16 cellular contexts compared by ENCODE assay signal in the genomic region with DNA sequence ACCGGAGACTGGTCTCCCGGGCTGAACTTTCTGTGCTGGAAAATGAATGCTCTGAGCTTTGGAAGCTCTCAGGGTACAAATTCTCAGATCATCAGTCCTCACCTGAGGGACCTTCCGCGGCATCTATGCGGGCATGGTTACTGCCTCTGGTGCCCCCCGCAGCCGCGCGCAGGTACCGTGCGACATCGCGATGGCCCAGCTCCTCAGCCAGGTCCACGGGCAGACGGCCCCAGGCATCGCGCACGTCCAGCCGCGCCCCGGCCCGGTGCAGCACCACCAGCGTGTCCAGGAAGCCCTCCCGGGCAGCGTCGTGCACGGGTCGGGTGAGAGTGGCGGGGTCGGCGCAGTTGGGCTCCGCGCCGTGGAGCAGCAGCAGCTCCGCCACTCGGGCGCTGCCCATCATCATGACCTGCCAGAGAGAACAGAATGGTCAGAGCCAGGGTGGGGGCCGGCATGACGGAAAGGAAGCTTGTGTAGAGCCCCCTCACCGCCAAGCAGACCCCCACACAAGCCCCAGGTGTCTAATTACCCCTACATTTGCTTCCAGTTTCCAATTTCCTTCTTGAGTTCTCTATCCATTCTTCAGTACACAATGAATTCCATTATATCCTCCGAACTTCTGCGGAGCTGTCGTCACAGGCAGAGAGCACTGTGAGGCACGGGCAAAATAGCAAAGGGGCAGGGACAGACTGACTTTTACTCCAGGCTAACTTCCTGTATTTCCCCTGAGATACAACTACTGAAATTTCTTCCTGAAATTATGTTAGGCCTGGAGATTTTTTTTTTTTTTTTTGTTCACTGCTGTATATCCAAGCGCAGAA. TPM values are rescaled to one million over a fixed set of nuclear protein-coding genes. Genes with fewer than 3 reads are reported as not detected.
DNase-seq lines count a peak whose midpoint lies in the region; ATAC-seq lines count a peak whose summit lies in the region.
"Had no signal": no experiment of that assay in that cellular context is flagged by ENCODE, and none has a peak within 500 bp of the region (broad histone marks: within the 10 kb centered on the region; RNA-seq: fewer than 3 reads in every experiment).

No MANE protein-coding gene starts in this region.

- H3K4me1 Mint-ChIP-seq in activated CD8-positive, alpha-beta memory T cell treated with anti-CD3 and anti-CD28 coated beads, Interleukin-2, amount 10 ng/mL, durations not matched to agents 7 days and 5 days, result peaks cover 35% of the 10 kb centered on the region
- peaks cover 35% of the 10 kb centered on the region for H3K4me1 Mint-ChIP-seq in activated naive CD8-positive, alpha-beta T cell (ENCODE audit: low read depth)
- H3K4me1 Mint-ChIP-seq in stimulated activated naive B cell treated with anti-CD40 and anti-IgM and Interleukin-4, amounts not matched to agents 10 μg/mL and 1 μg/mL and 100 μg/mL, for 72 hours, result peaks cover 35 to 40% of the 10 kb centered on the region in 2 donors
- H3K4me1 Mint-ChIP-seq in activated T-helper 17 cell treated with anti-CD3 and anti-CD28 coated beads, Interleukin-2, amount 50 U/mL, for 72 hours, result peaks cover 24% of the 10 kb centered on the region

- no peak overlapping the region for H3K4me3 Mint-ChIP-seq in activated CD8-positive, alpha-beta memory T cell treated with anti-CD3 and anti-CD28 coated beads, Interleukin-2, amount 10 ng/mL, durations not matched to agents 7 days and 5 days
- H3K4me3 Mint-ChIP-seq in activated naive CD8-positive, alpha-beta T cell, result no peak overlapping the region
- H3K4me3 Mint-ChIP-seq in stimulated activated naive B cell treated with anti-CD40 and anti-IgM and Interleukin-4, amounts not matched to agents 10 μg/mL and 1 μg/mL and 100 μg/mL, for 72 hours, result no peak overlapping the region
- no peak overlapping the region for H3K4me3 Mint-ChIP-seq in activated T-helper 17 cell treated with anti-CD3 and anti-CD28 coated beads, Interleukin-2, amount 50 U/mL, for 72 hours

- no peak for ATAC-seq in activated CD8-positive, alpha-beta memory T cell treated with anti-CD3 and anti-CD28 coated beads, Interleukin-2, amount 10 ng/mL, durations not matched to agents 7 days and 5 days
- no peak for ATAC-seq in stimulated activated naive B cell treated with anti-CD40 and anti-IgM and Interleukin-4, amounts not matched to agents 10 μg/mL and 1 μg/mL and 100 μg/mL, for 72 hours (replicated peaks)
- ATAC-seq in HG02623 (IDR thresholded peaks at IDR 0.05; ENCODE audit: unreplicated experiment) (no peak), GM21717 (IDR thresholded peaks at IDR 0.05; ENCODE audit: unreplicated experiment) (no peak)
- ATAC-seq in activated T-helper 17 cell treated with anti-CD3 and anti-CD28 coated beads, Interleukin-2, amount 50 U/mL, for 72 hours (replicated peaks), result no peak
- ATAC-seq: heart right ventricle, left ventricle myocardium superior had no signal

- no peak overlapping the region for H3K9ac ChIP-seq in iPS-15b (ENCODE audit: low read depth, low read length)

- no peaks in the 10 kb centered on the region for H3K9me3 ChIP-seq in iPS-15b (ENCODE audit: control insufficient read depth, insufficient read depth, low read length)
- H3K9me3 ChIP-seq: heart right ventricle had no signal

- H3K27me3 ChIP-seq in iPS-15b (ENCODE audit: control insufficient read depth, insufficient read depth, low read length), result peaks cover 94% of the 10 kb centered on the region

- CTCF ChIA-PET in activated CD8-positive, alpha-beta memory T cell treated with anti-CD3 and anti-CD28 coated beads, Interleukin-2, amount 10 ng/mL, durations not matched to agents 7 days and 5 days (lab: Charles Lee), result interaction anchor here (1.1 to 5.9 kb wide), 5 partner anchors 16 to 157 kb away, joined by 3 to 37 read pairs (median 6); partner anchors contain the start of genes CDKN2A, CDKN2B and CDKN2B-AS1

- H3K4me1 ChIP-seq in iPS-15b (ENCODE audit: control insufficient read depth, insufficient read depth, low read length), result peaks cover 8% of the 10 kb centered on the region

- peak overlapping the region; percentile 19 for H3K4me3 ChIP-seq in iPS-15b (ENCODE audit: low read depth, low read length)
- H3K4me3 ChIP-seq: heart right ventricle had no signal

- H3K9me3 Mint-ChIP-seq in activated CD8-positive, alpha-beta memory T cell treated with anti-CD3 and anti-CD28 coated beads, Interleukin-2, amount 10 ng/mL, durations not matched to agents 7 days and 5 days (ENCODE audit: low read depth), result peaks cover 4% of the 10 kb centered on the region
- H3K9me3 Mint-ChIP-seq in activated naive CD8-positive, alpha-beta T cell (ENCODE audit: low read depth), result peaks cover 3% of the 10 kb centered on the region
- peaks cover 10 to 13% of the 10 kb centered on the region in 2 donors for H3K9me3 Mint-ChIP-seq in stimulated activated naive B cell treated with anti-CD40 and anti-IgM and Interleukin-4, amounts not matched to agents 10 μg/mL and 1 μg/mL and 100 μg/mL, for 72 hours
- peaks cover 11% of the 10 kb centered on the region for H3K9me3 Mint-ChIP-seq in activated T-helper 17 cell treated with anti-CD3 and anti-CD28 coated beads, Interleukin-2, amount 50 U/mL, for 72 hours

- H3K36me3 Mint-ChIP-seq in activated CD8-positive, alpha-beta memory T cell treated with anti-CD3 and anti-CD28 coated beads, Interleukin-2, amount 10 ng/mL, durations not matched to agents 7 days and 5 days, result peaks cover 22% of the 10 kb centered on the region
- peaks cover 11% of the 10 kb centered on the region for H3K36me3 Mint-ChIP-seq in activated naive CD8-positive, alpha-beta T cell
- peaks cover 7 to 11% of the 10 kb centered on the region in 2 donors for H3K36me3 Mint-ChIP-seq in stimulated activated naive B cell treated with anti-CD40 and anti-IgM and Interleukin-4, amounts not matched to agents 10 μg/mL and 1 μg/mL and 100 μg/mL, for 72 hours
- H3K36me3 Mint-ChIP-seq in activated T-helper 17 cell treated with anti-CD3 and anti-CD28 coated beads, Interleukin-2, amount 50 U/mL, for 72 hours (ENCODE audit: low read depth), result peaks cover 55% of the 10 kb centered on the region

- peaks cover 96% of the 10 kb centered on the region for H3K27me3 Mint-ChIP-seq in activated CD8-positive, alpha-beta memory T cell treated with anti-CD3 and anti-CD28 coated beads, Interleukin-2, amount 10 ng/mL, durations not matched to agents 7 days and 5 days
- peaks cover 64% of the 10 kb centered on the region for H3K27me3 Mint-ChIP-seq in activated naive CD8-positive, alpha-beta T cell
- H3K27me3 Mint-ChIP-seq in stimulated activated naive B cell treated with anti-CD40 and anti-IgM and Interleukin-4, amounts not matched to agents 10 μg/mL and 1 μg/mL and 100 μg/mL, for 72 hours, result peaks cover 78 to 92% of the 10 kb centered on the region in 2 donors
- peaks cover 90% of the 10 kb centered on the region for H3K27me3 Mint-ChIP-seq in activated T-helper 17 cell treated with anti-CD3 and anti-CD28 coated beads, Interleukin-2, amount 50 U/mL, for 72 hours

- H3K36me3 ChIP-seq in iPS-15b (ENCODE audit: control insufficient read depth, insufficient read depth, low read length), result no peaks in the 10 kb centered on the region
- H3K36me3 ChIP-seq: heart right ventricle had no signal

- DNase-seq in activated CD8-positive, alpha-beta memory T cell treated with anti-CD3 and anti-CD28 coated beads, Interleukin-2, amount 10 ng/mL, durations not matched to agents 7 days and 5 days, result no peak
- no peak for DNase-seq in activated CD8-positive, alpha-beta memory T cell treated with anti-CD3 and anti-CD28 coated beads, Interleukin-2, amount 50 U/mL, for 48 hours
- DNase-seq in stimulated activated naive B cell treated with anti-CD40 and anti-IgM and Interleukin-4, amounts not matched to agents 10 μg/mL and 1 μg/mL and 100 μg/mL, for 72 hours, result no peak
- DNase-seq: activated CD8-positive, alpha-beta memory T cell treated with anti-CD3 and anti-CD28 coated beads for 24 hours; heart right ventricle; left ventricle myocardium superior; NCI-H774; nucleus accumbens; T1000 had no signal

- H3K27ac Mint-ChIP-seq in activated CD8-positive, alpha-beta memory T cell treated with anti-CD3 and anti-CD28 coated beads, Interleukin-2, amount 10 ng/mL, durations not matched to agents 7 days and 5 days, result peak overlapping the region; percentile 40
- peak overlapping the region; percentile 58 for H3K27ac Mint-ChIP-seq in activated naive CD8-positive, alpha-beta T cell
- H3K27ac Mint-ChIP-seq in stimulated activated naive B cell treated with anti-CD40 and anti-IgM and Interleukin-4, amounts not matched to agents 10 μg/mL and 1 μg/mL and 100 μg/mL, for 72 hours, result peak overlapping the region; percentile 86
- no peak overlapping the region for H3K27ac Mint-ChIP-seq in activated T-helper 17 cell treated with anti-CD3 and anti-CD28 coated beads, Interleukin-2, amount 50 U/mL, for 72 hours

RNA-seq across cellular contexts. Expression of gene CDKN2A, which starts 23.2 kb away (rescaled TPM):
- total RNA-seq in activated CD8-positive, alpha-beta memory T cell treated with anti-CD3 and anti-CD28 coated beads, Interleukin-2, amount 10 ng/mL, durations not matched to agents 7 days and 5 days, result 10 to 100 TPM; 16.9 to 34.1 TPM
- 1 to 10 TPM; 4.7 to 6.4 TPM for total RNA-seq in activated T-helper 17 cell treated with anti-CD3 and anti-CD28 coated beads, Interleukin-2, amount 50 U/mL, for 72 hours
- total RNA-seq: left ventricle myocardium superior, skeletal muscle tissue had no signal

RNA-seq across cellular contexts. Expression of gene CDKN2B-AS1, which starts 23.6 kb away (rescaled TPM):
- 1 to 10 TPM; 3.3 to 3.4 TPM for total RNA-seq in activated CD8-positive, alpha-beta memory T cell treated with anti-CD3 and anti-CD28 coated beads, Interleukin-2, amount 10 ng/mL, durations not matched to agents 7 days and 5 days
- under 1 TPM; 0.64 to 0.93 TPM for total RNA-seq in activated T-helper 17 cell treated with anti-CD3 and anti-CD28 coated beads, Interleukin-2, amount 50 U/mL, for 72 hours
- total RNA-seq: epithelial cell of proximal tubule had no signal

RNA-seq across cellular contexts. Expression of gene CDKN2B, which starts 38.1 kb away (rescaled TPM):
- total RNA-seq in activated CD8-positive, alpha-beta memory T cell treated with anti-CD3 and anti-CD28 coated beads, Interleukin-2, amount 10 ng/mL, durations not matched to agents 7 days and 5 days, result 1 to 10 TPM in 1 of 2 experiments, under 1 TPM in 1; 0.93 to 5.9 TPM
- total RNA-seq in activated T-helper 17 cell treated with anti-CD3 and anti-CD28 coated beads, Interleukin-2, amount 50 U/mL, for 72 hours, result under 1 TPM; 0.19 to 0.76 TPM
- total RNA-seq: skeletal muscle tissue had no signal
